In the genomic region with DNA sequence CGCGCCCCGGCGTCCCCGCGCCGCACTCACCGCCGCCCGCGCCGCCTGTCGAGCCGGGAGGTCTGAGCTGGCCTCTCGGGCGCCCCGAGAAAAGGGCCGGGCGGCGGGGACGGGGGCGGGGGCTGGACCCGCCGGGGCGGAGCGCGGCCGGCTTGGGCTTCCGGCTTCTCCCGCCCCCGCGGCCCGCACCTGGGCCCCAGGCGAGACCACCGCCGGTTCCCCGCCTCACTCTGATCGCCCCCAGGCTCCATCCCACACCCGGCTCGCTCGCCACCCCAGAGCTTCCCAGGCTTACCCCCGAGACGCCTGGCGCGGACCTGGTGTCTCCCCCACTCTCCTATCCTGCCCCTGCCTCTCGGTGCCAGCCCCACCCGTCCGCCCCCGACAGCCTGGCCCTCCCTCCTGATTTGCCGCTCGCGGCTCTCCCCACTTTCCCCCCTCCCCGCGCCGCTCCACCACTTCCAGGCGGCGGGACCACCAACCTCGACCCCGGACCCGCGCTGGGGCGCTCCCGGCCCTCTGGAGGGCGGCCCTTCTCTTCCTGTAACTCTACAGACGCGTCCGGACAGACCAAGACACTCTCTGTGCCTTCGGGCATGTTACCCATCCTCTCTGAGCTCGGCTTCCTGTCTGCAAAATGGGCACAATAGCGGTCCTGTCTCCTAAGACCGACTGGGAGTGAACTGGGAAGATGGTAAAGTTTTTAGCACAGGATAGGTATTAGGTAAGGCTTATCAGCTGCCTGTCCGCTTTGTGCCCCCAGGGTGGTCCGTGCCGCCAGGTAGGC, we compare ENCODE assay signal across 1 cellular context.
A peak's percentile ranks its signal among the peaks of the same experiment; 100 is the strongest.
TF ChIP-seq lines count a peak whose summit lies in the region.

A gene (minus strand): TSS at position 64 of the 787 bp plus-strand sequence. CDS start 30,189 bp downstream, outside the sequence.

TF ChIP-seq in HEK293, 187 proteins besides CTCF, POLR2A, EP300 and RAD21 (continued from another document and continues in another):
- TF ChIP-seq, protein P1, sequence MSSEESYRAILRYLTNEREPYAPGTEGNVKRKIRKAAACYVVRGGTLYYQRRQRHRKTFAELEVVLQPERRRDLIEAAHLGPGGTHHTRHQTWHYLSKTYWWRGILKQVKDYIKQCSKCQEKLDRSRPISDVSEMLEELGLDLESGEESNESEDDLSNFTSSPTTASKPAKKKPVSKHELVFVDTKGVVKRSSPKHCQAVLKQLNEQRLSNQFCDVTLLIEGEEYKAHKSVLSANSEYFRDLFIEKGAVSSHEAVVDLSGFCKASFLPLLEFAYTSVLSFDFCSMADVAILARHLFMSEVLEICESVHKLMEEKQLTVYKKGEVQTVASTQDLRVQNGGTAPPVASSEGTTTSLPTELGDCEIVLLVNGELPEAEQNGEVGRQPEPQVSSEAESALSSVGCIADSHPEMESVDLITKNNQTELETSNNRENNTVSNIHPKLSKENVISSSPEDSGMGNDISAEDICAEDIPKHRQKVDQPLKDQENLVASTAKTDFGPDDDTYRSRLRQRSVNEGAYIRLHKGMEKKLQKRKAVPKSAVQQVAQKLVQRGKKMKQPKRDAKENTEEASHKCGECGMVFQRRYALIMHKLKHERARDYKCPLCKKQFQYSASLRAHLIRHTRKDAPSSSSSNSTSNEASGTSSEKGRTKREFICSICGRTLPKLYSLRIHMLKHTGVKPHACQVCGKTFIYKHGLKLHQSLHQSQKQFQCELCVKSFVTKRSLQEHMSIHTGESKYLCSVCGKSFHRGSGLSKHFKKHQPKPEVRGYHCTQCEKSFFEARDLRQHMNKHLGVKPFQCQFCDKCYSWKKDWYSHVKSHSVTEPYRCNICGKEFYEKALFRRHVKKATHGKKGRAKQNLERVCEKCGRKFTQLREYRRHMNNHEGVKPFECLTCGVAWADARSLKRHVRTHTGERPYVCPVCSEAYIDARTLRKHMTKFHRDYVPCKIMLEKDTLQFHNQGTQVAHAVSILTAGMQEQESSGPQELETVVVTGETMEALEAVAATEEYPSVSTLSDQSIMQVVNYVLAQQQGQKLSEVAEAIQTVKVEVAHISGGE (tag by site-specific recombination; conservative IDR thresholded peaks at IDR 0.05; ENCODE audit: low read depth): peak; percentile 56; the same call in 1 of the 2 replicates
- TF ChIP-seq ZNF555 (tag by site-specific recombination; conservative IDR thresholded peaks at IDR 0.05) (no peak), ZNF202 (tag by site-specific recombination; IDR thresholded peaks at IDR 0.05; ENCODE audit: borderline replicate concordance) (no peak), ZBTB20 (tag by site-specific recombination; IDR thresholded peaks at IDR 0.05) (peak; percentile 53; the same call in 1 of the 2 replicates), ZNF394 (tag by site-specific recombination; IDR thresholded peaks at IDR 0.05; ENCODE audit: borderline replicate concordance) (no peak; the same call in 1 of the 2 replicates), ZNF514 (tag by site-specific recombination; IDR thresholded peaks at IDR 0.05) (no peak), ZNF404 (tag by site-specific recombination; IDR thresholded peaks at IDR 0.05) (no peak), ZNF366 (tag by site-specific recombination; conservative IDR thresholded peaks at IDR 0.05) (peak; percentile 22; the same call in 1 of the 2 replicates), ZNF248 (tag by site-specific recombination; IDR thresholded peaks at IDR 0.05) (no peak), ZNF521 (tag by site-specific recombination; IDR thresholded peaks at IDR 0.05) (no peak), YY1 (tag by site-specific recombination; IDR thresholded peaks at IDR 0.05) (no peak), WT1 (tag by site-specific recombination; IDR thresholded peaks at IDR 0.05) (0 out of 2 replicates have a peak, but pooled peaks have one; percentile 21), ZEB2 (tag by site-specific recombination; IDR thresholded peaks at IDR 0.05) (peak; percentile 85), BCL11B (tag by site-specific recombination; IDR thresholded peaks at IDR 0.05; ENCODE audit: low read depth) (0 out of 2 replicates have a peak, but pooled peaks have one; percentile 48), ZNF354C (tag by site-specific recombination; IDR thresholded peaks at IDR 0.05; ENCODE audit: borderline replicate concordance, low read depth) (no peak), ZNF423 (tag by site-specific recombination; IDR thresholded peaks at IDR 0.05) (no peak), ZNF792 (tag by site-specific recombination; IDR thresholded peaks at IDR 0.05) (no peak), MYNN (tag by site-specific recombination; IDR thresholded peaks at IDR 0.05; ENCODE audit: borderline replicate concordance) (no peak), SCRT1 (tag by site-specific recombination; IDR thresholded peaks at IDR 0.05; ENCODE audit: borderline replicate concordance) (no peak), ZNF112 (tag by site-specific recombination; IDR thresholded peaks at IDR 0.05) (no peak), OVOL3 (tag by site-specific recombination; IDR thresholded peaks at IDR 0.05) (no peak), ZNF624 (tag by site-specific recombination; IDR thresholded peaks at IDR 0.05) (no peak), ZBTB7A (tag by site-specific recombination; IDR thresholded peaks at IDR 0.05; ENCODE audit: low read depth) (0 out of 2 replicates have a peak, but pooled peaks have one; percentile 30), ZXDB (tag by site-specific recombination; IDR thresholded peaks at IDR 0.05) (peak; percentile 83), ZNF174 (tag by site-specific recombination; IDR thresholded peaks at IDR 0.05) (no peak), SP2 (tag by site-specific recombination; IDR thresholded peaks at IDR 0.05) (peak; percentile 71), RBAK (tag by site-specific recombination; IDR thresholded peaks at IDR 0.05) (no peak), ZNF37A (tag by site-specific recombination; IDR thresholded peaks at IDR 0.05) (no peak), HOXA7 (CRISPR knock-in tag; IDR thresholded peaks at IDR 0.05; ENCODE audit: borderline replicate concordance) (no peak), ZNF660 (tag by site-specific recombination; IDR thresholded peaks at IDR 0.05) (no peak), ZFP69B (tag by site-specific recombination; IDR thresholded peaks at IDR 0.05) (peak; percentile 74), ZNF549 (tag by site-specific recombination; IDR thresholded peaks at IDR 0.05) (no peak), GLI4 (tag by site-specific recombination; IDR thresholded peaks at IDR 0.05) (no peak), ZNF501 (tag by site-specific recombination; IDR thresholded peaks at IDR 0.05) (no peak), ZNF777 (tag by site-specific recombination; IDR thresholded peaks at IDR 0.05; ENCODE audit: borderline replicate concordance) (peak; percentile 71; the same call in 1 of the 2 replicates)
- TF ChIP-seq, protein P2, sequence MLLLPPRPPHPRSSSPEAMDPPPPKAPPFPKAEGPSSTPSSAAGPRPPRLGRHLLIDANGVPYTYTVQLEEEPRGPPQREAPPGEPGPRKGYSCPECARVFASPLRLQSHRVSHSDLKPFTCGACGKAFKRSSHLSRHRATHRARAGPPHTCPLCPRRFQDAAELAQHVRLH (tag by site-specific recombination; IDR thresholded peaks at IDR 0.05): peak; percentile 54; the same call in 1 of the 2 replicates
- TF ChIP-seq, protein P3, sequence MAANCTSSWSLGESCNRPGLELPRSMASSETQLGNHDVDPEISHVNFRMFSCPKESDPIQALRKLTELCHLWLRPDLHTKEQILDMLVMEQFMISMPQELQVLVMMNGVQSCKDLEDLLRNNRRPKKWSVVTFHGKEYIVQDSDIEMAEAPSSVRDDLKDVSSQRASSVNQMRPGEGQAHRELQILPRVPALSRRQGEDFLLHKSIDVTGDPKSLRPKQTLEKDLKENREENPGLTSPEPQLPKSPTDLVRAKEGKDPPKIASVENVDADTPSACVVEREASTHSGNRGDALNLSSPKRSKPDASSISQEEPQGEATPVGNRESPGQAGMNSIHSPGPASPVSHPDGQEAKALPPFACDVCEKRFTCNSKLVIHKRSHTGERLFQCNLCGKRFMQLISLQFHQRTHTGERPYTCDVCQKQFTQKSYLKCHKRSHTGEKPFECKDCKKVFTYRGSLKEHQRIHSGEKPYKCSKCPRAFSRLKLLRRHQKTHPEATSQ (tag by site-specific recombination; IDR thresholded peaks at IDR 0.05): peak; percentile 68; the same call in 1 of the 2 replicates
- TF ChIP-seq, protein P4, sequence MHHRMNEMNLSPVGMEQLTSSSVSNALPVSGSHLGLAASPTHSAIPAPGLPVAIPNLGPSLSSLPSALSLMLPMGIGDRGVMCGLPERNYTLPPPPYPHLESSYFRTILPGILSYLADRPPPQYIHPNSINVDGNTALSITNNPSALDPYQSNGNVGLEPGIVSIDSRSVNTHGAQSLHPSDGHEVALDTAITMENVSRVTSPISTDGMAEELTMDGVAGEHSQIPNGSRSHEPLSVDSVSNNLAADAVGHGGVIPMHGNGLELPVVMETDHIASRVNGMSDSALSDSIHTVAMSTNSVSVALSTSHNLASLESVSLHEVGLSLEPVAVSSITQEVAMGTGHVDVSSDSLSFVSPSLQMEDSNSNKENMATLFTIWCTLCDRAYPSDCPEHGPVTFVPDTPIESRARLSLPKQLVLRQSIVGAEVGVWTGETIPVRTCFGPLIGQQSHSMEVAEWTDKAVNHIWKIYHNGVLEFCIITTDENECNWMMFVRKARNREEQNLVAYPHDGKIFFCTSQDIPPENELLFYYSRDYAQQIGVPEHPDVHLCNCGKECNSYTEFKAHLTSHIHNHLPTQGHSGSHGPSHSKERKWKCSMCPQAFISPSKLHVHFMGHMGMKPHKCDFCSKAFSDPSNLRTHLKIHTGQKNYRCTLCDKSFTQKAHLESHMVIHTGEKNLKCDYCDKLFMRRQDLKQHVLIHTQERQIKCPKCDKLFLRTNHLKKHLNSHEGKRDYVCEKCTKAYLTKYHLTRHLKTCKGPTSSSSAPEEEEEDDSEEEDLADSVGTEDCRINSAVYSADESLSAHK (tag by site-specific recombination; IDR thresholded peaks at IDR 0.05): peak; percentile 24; the same call in 1 of the 2 replicates
- TF ChIP-seq, protein P5, sequence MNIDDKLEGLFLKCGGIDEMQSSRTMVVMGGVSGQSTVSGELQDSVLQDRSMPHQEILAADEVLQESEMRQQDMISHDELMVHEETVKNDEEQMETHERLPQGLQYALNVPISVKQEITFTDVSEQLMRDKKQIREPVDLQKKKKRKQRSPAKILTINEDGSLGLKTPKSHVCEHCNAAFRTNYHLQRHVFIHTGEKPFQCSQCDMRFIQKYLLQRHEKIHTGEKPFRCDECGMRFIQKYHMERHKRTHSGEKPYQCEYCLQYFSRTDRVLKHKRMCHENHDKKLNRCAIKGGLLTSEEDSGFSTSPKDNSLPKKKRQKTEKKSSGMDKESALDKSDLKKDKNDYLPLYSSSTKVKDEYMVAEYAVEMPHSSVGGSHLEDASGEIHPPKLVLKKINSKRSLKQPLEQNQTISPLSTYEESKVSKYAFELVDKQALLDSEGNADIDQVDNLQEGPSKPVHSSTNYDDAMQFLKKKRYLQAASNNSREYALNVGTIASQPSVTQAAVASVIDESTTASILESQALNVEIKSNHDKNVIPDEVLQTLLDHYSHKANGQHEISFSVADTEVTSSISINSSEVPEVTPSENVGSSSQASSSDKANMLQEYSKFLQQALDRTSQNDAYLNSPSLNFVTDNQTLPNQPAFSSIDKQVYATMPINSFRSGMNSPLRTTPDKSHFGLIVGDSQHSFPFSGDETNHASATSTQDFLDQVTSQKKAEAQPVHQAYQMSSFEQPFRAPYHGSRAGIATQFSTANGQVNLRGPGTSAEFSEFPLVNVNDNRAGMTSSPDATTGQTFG (tag by site-specific recombination; IDR thresholded peaks at IDR 0.05; ENCODE audit: borderline replicate concordance): no peak
- TF ChIP-seq, protein P6, sequence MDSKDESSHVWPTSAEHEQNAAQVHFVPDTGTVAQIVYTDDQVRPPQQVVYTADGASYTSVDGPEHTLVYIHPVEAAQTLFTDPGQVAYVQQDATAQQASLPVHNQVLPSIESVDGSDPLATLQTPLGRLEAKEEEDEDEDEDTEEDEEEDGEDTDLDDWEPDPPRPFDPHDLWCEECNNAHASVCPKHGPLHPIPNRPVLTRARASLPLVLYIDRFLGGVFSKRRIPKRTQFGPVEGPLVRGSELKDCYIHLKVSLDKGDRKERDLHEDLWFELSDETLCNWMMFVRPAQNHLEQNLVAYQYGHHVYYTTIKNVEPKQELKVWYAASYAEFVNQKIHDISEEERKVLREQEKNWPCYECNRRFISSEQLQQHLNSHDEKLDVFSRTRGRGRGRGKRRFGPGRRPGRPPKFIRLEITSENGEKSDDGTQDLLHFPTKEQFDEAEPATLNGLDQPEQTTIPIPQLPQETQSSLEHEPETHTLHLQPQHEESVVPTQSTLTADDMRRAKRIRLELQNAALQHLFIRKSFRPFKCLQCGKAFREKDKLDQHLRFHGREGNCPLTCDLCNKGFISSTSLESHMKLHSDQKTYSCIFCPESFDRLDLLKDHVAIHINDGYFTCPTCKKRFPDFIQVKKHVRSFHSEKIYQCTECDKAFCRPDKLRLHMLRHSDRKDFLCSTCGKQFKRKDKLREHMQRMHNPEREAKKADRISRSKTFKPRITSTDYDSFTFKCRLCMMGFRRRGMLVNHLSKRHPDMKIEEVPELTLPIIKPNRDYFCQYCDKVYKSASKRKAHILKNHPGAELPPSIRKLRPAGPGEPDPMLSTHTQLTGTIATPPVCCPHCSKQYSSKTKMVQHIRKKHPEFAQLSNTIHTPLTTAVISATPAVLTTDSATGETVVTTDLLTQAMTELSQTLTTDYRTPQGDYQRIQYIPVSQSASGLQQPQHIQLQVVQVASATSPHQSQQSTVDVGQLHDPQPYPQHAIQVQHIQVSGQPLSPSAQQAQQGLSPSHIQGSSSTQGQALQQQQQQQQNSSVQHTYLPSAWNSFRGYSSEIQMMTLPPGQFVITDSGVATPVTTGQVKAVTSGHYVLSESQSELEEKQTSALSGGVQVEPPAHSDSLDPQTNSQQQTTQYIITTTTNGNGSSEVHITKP (tag by site-specific recombination; IDR thresholded peaks at IDR 0.05): peak; percentile 79
- TF ChIP-seq, protein P7, sequence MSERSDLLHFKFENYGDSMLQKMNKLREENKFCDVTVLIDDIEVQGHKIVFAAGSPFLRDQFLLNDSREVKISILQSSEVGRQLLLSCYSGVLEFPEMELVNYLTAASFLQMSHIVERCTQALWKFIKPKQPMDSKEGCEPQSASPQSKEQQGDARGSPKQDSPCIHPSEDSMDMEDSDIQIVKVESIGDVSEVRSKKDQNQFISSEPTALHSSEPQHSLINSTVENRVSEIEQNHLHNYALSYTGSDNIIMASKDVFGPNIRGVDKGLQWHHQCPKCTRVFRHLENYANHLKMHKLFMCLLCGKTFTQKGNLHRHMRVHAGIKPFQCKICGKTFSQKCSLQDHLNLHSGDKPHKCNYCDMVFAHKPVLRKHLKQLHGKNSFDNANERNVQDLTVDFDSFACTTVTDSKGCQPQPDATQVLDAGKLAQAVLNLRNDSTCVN (tag by site-specific recombination; optimal IDR thresholded peaks at IDR 0.05): peak; percentile 80
- TF ChIP-seq, protein P8, sequence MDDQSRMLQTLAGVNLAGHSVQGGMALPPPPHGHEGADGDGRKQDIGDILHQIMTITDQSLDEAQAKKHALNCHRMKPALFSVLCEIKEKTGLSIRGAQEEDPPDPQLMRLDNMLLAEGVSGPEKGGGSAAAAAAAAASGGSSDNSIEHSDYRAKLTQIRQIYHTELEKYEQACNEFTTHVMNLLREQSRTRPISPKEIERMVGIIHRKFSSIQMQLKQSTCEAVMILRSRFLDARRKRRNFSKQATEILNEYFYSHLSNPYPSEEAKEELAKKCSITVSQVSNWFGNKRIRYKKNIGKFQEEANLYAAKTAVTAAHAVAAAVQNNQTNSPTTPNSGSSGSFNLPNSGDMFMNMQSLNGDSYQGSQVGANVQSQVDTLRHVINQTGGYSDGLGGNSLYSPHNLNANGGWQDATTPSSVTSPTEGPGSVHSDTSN (CRISPR knock-in tag; IDR thresholded peaks at IDR 0.05): no peak
